In the genomic region with DNA sequence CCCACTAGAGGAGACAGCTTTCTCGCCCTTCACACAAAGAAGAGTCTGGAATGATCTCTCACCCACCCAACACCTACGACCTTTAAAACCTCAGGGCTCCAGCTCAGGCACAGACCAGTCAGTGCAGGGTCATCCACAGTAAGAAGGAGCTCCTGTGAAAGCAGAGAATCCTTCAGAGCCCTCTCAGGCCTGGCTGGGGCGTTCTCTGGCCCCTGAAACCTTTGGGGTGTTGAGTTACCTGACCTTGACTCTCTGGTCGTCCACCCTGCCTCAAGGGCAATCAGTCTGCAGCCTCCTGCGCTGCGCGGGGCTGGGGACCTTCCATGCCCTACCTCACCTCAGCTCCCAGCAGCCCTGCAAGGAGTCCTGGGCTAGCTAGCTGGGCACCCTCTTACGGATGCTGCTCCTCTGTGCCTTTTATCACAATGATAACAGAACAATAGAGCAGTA, we compare ENCODE assay signal across 16 cellular contexts.
DNase-seq lines count a peak whose midpoint lies in the region; ATAC-seq and TF ChIP-seq lines count a peak whose summit lies in the region.
"Had no signal": no experiment of that assay in that cellular context is flagged by ENCODE, and none has a peak within 500 bp of the region (broad histone marks: within the 10 kb centered on the region; RNA-seq: fewer than 3 reads in every experiment).

No MANE protein-coding gene starts in this region.

- H3K36me3 ChIP-seq in heart left ventricle: peaks cover 0 to 14% (median 0%) of the 10 kb centered on the region in 9 donors
- H3K36me3 ChIP-seq in left ventricle myocardium inferior: no peaks in the 10 kb centered on the region
- H3K36me3 ChIP-seq: BLaER1, HAP-1, MG63, Peyer's patch had no signal

- no peaks in the 10 kb centered on the region for H3K9me3 ChIP-seq in heart left ventricle
- no peaks in the 10 kb centered on the region for H3K9me3 ChIP-seq in left ventricle myocardium inferior (replicated peaks)
- H3K9me3 ChIP-seq: BLaER1, HAP-1, MG63, Peyer's patch had no signal

- DNase-seq in heart left ventricle: peak in 2 of 5 donors; percentile 25 to 48
- DNase-seq in Right ventricle myocardium inferior (ENCODE audit: missing footprints): no peak
- peak; percentile 12 for DNase-seq in left ventricle myocardium inferior
- peak; percentile 56 for DNase-seq in posterior vena cava (ENCODE audit: low spot score)
- DNase-seq in NCI-H748 (lab: John Stamatoyannopoulos, UW; ENCODE audit: unreplicated experiment): no peak
- no peak for DNase-seq in amniotic stem cell (lab: John Stamatoyannopoulos, UW)
- no peak for DNase-seq in Kasumi-1 (lab: John Stamatoyannopoulos, UW)
- DNase-seq: DMS79, MG63, NCI-H1092, NCI-H2081, NCI-H510A had no signal

- intact Hi-C loops in heart left ventricle (cut with DNase I) (loop anchor here in 5 of 10 donors (5.0 to 10.0 kb wide), 5 partner anchors 35 to 90 kb away; no protein-coding TSS in a partner anchor), Right ventricle myocardium inferior (cut with DNase I) (loop anchor here (1.0 to 2.0 kb wide), 2 partner anchors 30 to 60 kb away; no protein-coding TSS in a partner anchor), left ventricle myocardium inferior (cut with micrococcal nuclease) (no loop called here), posterior vena cava (cut with DNase I) (loop anchor here in 1 of 2 donors (5.0 kb wide), 1 partner anchor 145 kb away; no protein-coding TSS in a partner anchor)

- TF ChIP-seq POLR2A in heart left ventricle (IDR thresholded peaks at IDR 0.05): no peak

- WGBS in heart left ventricle, 4 donors: 53 to 75% (median 67%) methylated on average over 8 of the region's 8 CpGs

- H3K4me1 ChIP-seq in heart left ventricle: peaks cover 4 to 97% (median 66%) of the 10 kb centered on the region in 12 donors
- peaks cover 100% of the 10 kb centered on the region for H3K4me1 ChIP-seq in left ventricle myocardium inferior
- H3K4me1 ChIP-seq: Peyer's patch had no signal

- ATAC-seq in heart left ventricle (no peak), Right ventricle myocardium inferior (no peak)

- TF ChIP-seq CTCF in heart left ventricle (IDR thresholded peaks at IDR 0.05) (no peak), left ventricle myocardium inferior (IDR thresholded peaks at IDR 0.05; ENCODE audit: borderline replicate concordance) (no peak)

- H3K27ac ChIP-seq in heart left ventricle (peak overlapping the region; percentile 37 to 94 (median 78)), left ventricle myocardium inferior (replicated peaks) (peak overlapping the region; percentile 87)
- H3K27ac ChIP-seq: BLaER1, KMS-11 had no signal

- no peak overlapping the region for H3K4me3 ChIP-seq in heart left ventricle
- H3K4me3 ChIP-seq in left ventricle myocardium inferior: no peak overlapping the region
- H3K4me3 ChIP-seq: BLaER1, HAP-1, MG63, Peyer's patch had no signal

- H3K27me3 ChIP-seq in heart left ventricle: no peaks in the 10 kb centered on the region
- H3K27me3 ChIP-seq in left ventricle myocardium inferior (ENCODE audit: low read depth): no peaks in the 10 kb centered on the region
- H3K27me3 ChIP-seq: BLaER1, Peyer's patch had no signal

Comparison
In these comparisons a context has a peak if more than half of its experiments do, and no peak if none do; other contexts are left out.
1. DNase-seq: peak in left ventricle myocardium inferior (single experiment) and posterior vena cava (single experiment); none in Right ventricle myocardium inferior (single experiment), NCI-H748 (single experiment), amniotic stem cell (single experiment) and Kasumi-1 (0 of 2).